12 cellular contexts compared by ENCODE assay signal in genomic region chr14:60926002-60926401, GRCh38. TPM values are rescaled to one million over a fixed set of nuclear protein-coding genes. Genes with fewer than 3 reads are reported as not detected.
DNase-seq lines count a peak whose midpoint lies in the region; ATAC-seq and TF ChIP-seq lines count a peak whose summit lies in the region.
"Had no signal": no experiment of that assay in that cellular context is flagged by ENCODE, and none has a peak within 500 bp of the region (broad histone marks: within the 10 kb centered on the region; RNA-seq: fewer than 3 reads in every experiment).

No MANE protein-coding gene starts in this region.

- no peak for TF ChIP-seq POLR2A in lower leg skin (IDR thresholded peaks at IDR 0.05)

- H3K27ac Mint-ChIP-seq in stimulated activated naive B cell treated with anti-CD40 and anti-IgM and Interleukin-4, amounts not matched to agents 10 μg/mL and 1 μg/mL and 100 μg/mL, for 72 hours, result peak overlapping the region; percentile 37

- no peak for TF ChIP-seq CTCF in lower leg skin (IDR thresholded peaks at IDR 0.05)

- H3K27me3 Mint-ChIP-seq in stimulated activated naive B cell treated with anti-CD40 and anti-IgM and Interleukin-4, amounts not matched to agents 10 μg/mL and 1 μg/mL and 100 μg/mL, for 72 hours, result no peaks in the 10 kb centered on the region

- H3K4me3 ChIP-seq in lower leg skin (ENCODE audit: low read depth, poor library complexity, severe bottlenecking), result no peak overlapping the region
- H3K4me3 ChIP-seq: K562, vagina had no signal

- 96 to 97% methylated on average over 3 of the region's 3 CpGs for WGBS in lower leg skin, 2 donors

- H3K4me1 Mint-ChIP-seq in stimulated activated naive B cell treated with anti-CD40 and anti-IgM and Interleukin-4, amounts not matched to agents 10 μg/mL and 1 μg/mL and 100 μg/mL, for 72 hours, result peaks cover 8 to 14% of the 10 kb centered on the region in 2 donors

- H3K4me3 Mint-ChIP-seq in stimulated activated naive B cell treated with anti-CD40 and anti-IgM and Interleukin-4, amounts not matched to agents 10 μg/mL and 1 μg/mL and 100 μg/mL, for 72 hours, result no peak overlapping the region

- peaks cover 0 to 6% of the 10 kb centered on the region in 2 donors for H3K36me3 Mint-ChIP-seq in stimulated activated naive B cell treated with anti-CD40 and anti-IgM and Interleukin-4, amounts not matched to agents 10 μg/mL and 1 μg/mL and 100 μg/mL, for 72 hours

- intact Hi-C loops in lower leg skin (cut with DNase I; ENCODE audit: low total_unique reads), result no loop called here

- peak; percentile 20 for DNase-seq in stimulated activated naive B cell treated with anti-CD40 and anti-IgM and Interleukin-4, amounts not matched to agents 10 μg/mL and 1 μg/mL and 100 μg/mL, for 72 hours
- no peak for DNase-seq in stimulated activated CD4-positive, alpha-beta T cell treated with anti-CD3 and anti-CD28 coated beads, Interleukin-4, amount 100 ng/mL, for 1 hour
- no peak for DNase-seq in ureter (ENCODE audit: low spot score)
- DNase-seq in lower leg skin (ENCODE audit: low spot score in 2 of 2), result no peak
- DNase-seq: DMS 273 treated with DMSO at 0.1 percent for 48 hours, left ventricle myocardium superior, SK-N-SH had no signal

- H3K9me3 Mint-ChIP-seq in stimulated activated naive B cell treated with anti-CD40 and anti-IgM and Interleukin-4, amounts not matched to agents 10 μg/mL and 1 μg/mL and 100 μg/mL, for 72 hours, result no peaks in the 10 kb centered on the region

- ATAC-seq in GM19035 (IDR thresholded peaks at IDR 0.05; ENCODE audit: unreplicated experiment), result peak; percentile 97
- peak; percentile 98 for ATAC-seq in GM21786 (IDR thresholded peaks at IDR 0.05; ENCODE audit: unreplicated experiment)
- ATAC-seq in HG03280 (IDR thresholded peaks at IDR 0.05; ENCODE audit: unreplicated experiment), result peak; percentile 92
- peak; percentile 98 to 99 for ATAC-seq in stimulated activated naive B cell treated with anti-CD40 and anti-IgM and Interleukin-4, amounts not matched to agents 10 μg/mL and 1 μg/mL and 100 μg/mL, for 72 hours (replicated peaks)
- ATAC-seq: K562, left ventricle myocardium superior had no signal

RNA-seq across cellular contexts. Expression of gene TRMT5, which starts 54.9 kb away (rescaled TPM):
- 21.8 TPM for total RNA-seq in ureter
- 10 to 100 TPM in 1 of 4 donors, 1 to 10 TPM in 3; 5.9 to 13.9 (median 8.2) TPM for total RNA-seq in lower leg skin

RNA-seq across cellular contexts. Expression of gene SLC38A6, which starts 55.0 kb away (rescaled TPM):
- total RNA-seq in ureter, result 18.3 TPM
- total RNA-seq in lower leg skin, result 10 to 100 TPM in 2 of 4 donors, 1 to 10 TPM in 2; 2.7 to 18.1 (median 9.1) TPM
